ENCODE assay signal across 17 cellular contexts in the genomic region with DNA sequence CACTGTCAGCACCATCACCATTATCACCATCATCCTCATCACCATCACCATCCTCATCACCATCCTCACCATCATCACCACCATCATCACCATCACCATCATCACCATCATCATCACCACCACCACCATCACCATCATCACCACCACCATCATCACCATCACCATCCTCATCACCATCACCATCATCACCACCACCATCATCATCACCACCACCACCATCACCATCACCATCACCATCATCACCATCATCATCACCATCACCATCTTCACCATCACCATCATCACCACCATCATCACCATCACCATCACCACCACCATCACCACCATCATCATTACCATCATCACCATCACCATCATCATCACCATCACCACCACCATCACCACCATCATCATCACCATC. TPM values are rescaled to one million over a fixed set of nuclear protein-coding genes. Genes with fewer than 3 reads are reported as not detected.
DNase-seq lines count a peak whose midpoint lies in the region; ATAC-seq, FAIRE-seq and TF ChIP-seq lines count a peak whose summit lies in the region.
"Not testable (repeated sequence)": the region's sequence is repeated elsewhere in the genome, so short reads cannot be mapped to it uniquely, and the experiment has no call there.
"Had no signal": no experiment of that assay in that cellular context is flagged by ENCODE, and none has a peak within 500 bp of the region (broad histone marks: within the 10 kb centered on the region; RNA-seq: fewer than 3 reads in every experiment).

No MANE protein-coding gene starts in this region.

- H2BK5ac ChIP-seq in trophoblast cell (ENCODE audit: low read depth, low read length, poor library complexity): not testable (repeated sequence)

- H3K4me1 ChIP-seq in HEK293 (ENCODE audit: control insufficient read depth, insufficient read depth, low read length): not testable (repeated sequence)
- peaks cover 11 to 19% of the 10 kb centered on the region in 2 experiments for H3K4me1 ChIP-seq in trophoblast cell (ENCODE audit: control insufficient read depth in 1 of 2, insufficient read depth in 2 of 2, low read length in 2 of 2)

- not testable (repeated sequence) for H3K23ac ChIP-seq in trophoblast cell (ENCODE audit: low read length)

- H4K12ac ChIP-seq in trophoblast cell (ENCODE audit: low read depth, low read length): not testable (repeated sequence)

- H3K27ac ChIP-seq in HEK293 (ENCODE audit: extremely low read depth, low read depth, low read length); trophoblast cell (ENCODE audit: low read depth, low read length): not testable (repeated sequence)

- H3K36me3 Mint-ChIP-seq in activated CD4-positive, alpha-beta T cell treated with anti-CD3 and anti-CD28 coated beads, Interleukin-2, amount 10 ng/mL, durations not matched to agents 7 days and 5 days (ENCODE audit: low read depth); central memory CD8-positive, alpha-beta T cell (ENCODE audit: insufficient read depth): not testable (repeated sequence)
- H3K36me3 Mint-ChIP-seq in glutamatergic neuron (ENCODE audit: unreplicated experiment): peaks cover 11% of the 10 kb centered on the region
- peaks cover 13% of the 10 kb centered on the region for H3K36me3 Mint-ChIP-seq in natural killer cell treated with Interleukin-12 subunit alpha and Interleukin-12 subunit beta and Interleukin-15 and Interleukin-18, amount 100 ng/mL, for 72 hours

- peaks cover 15% of the 10 kb centered on the region for H3K79me1 ChIP-seq in trophoblast cell (ENCODE audit: low read length)

- H2BK12ac ChIP-seq in trophoblast cell (ENCODE audit: low read length): not testable (repeated sequence)

- peaks cover 27% of the 10 kb centered on the region for H3K27me3 Mint-ChIP-seq in activated CD4-positive, alpha-beta T cell treated with anti-CD3 and anti-CD28 coated beads, Interleukin-2, amount 10 ng/mL, durations not matched to agents 7 days and 5 days
- peaks cover 29% of the 10 kb centered on the region for H3K27me3 Mint-ChIP-seq in central memory CD8-positive, alpha-beta T cell
- peaks cover 11% of the 10 kb centered on the region for H3K27me3 Mint-ChIP-seq in glutamatergic neuron (ENCODE audit: unreplicated experiment)
- H3K27me3 Mint-ChIP-seq in natural killer cell treated with Interleukin-12 subunit alpha and Interleukin-12 subunit beta and Interleukin-15 and Interleukin-18, amount 100 ng/mL, for 72 hours: peaks cover 41 to 47% of the 10 kb centered on the region in 2 donors

- H3K79me2 ChIP-seq in trophoblast cell (ENCODE audit: control insufficient read depth, insufficient read depth, low read length, poor library complexity): not testable (repeated sequence)

- not testable (repeated sequence) for H2BK120ac ChIP-seq in trophoblast cell (ENCODE audit: insufficient read depth, low read length, poor library complexity)

- peak overlapping the region; percentile 55 for H3K27ac Mint-ChIP-seq in activated CD4-positive, alpha-beta T cell treated with anti-CD3 and anti-CD28 coated beads, Interleukin-2, amount 10 ng/mL, durations not matched to agents 7 days and 5 days
- peak overlapping the region; percentile 23 for H3K27ac Mint-ChIP-seq in central memory CD8-positive, alpha-beta T cell (ENCODE audit: low read depth)
- not testable (repeated sequence) for H3K27ac Mint-ChIP-seq in glutamatergic neuron (ENCODE audit: unreplicated experiment); natural killer cell treated with Interleukin-12 subunit alpha and Interleukin-12 subunit beta and Interleukin-15 and Interleukin-18, amount 100 ng/mL, for 72 hours

- H3K4me3 Mint-ChIP-seq in activated CD4-positive, alpha-beta T cell treated with anti-CD3 and anti-CD28 coated beads, Interleukin-2, amount 10 ng/mL, durations not matched to agents 7 days and 5 days; central memory CD8-positive, alpha-beta T cell: not testable (repeated sequence)
- H3K4me3 Mint-ChIP-seq in glutamatergic neuron (ENCODE audit: unreplicated experiment): peak overlapping the region; percentile 34
- H3K4me3 Mint-ChIP-seq in natural killer cell treated with Interleukin-12 subunit alpha and Interleukin-12 subunit beta and Interleukin-15 and Interleukin-18, amount 100 ng/mL, for 72 hours: peak overlapping the region; percentile 5

- not testable (repeated sequence) for H3K9me3 ChIP-seq in HEK293 (ENCODE audit: control insufficient read depth, insufficient read depth, low read depth, low read length)
- H3K9me3 ChIP-seq in trophoblast cell (ENCODE audit: insufficient read depth, low read depth, low read length): peaks cover 12% of the 10 kb centered on the region

- not testable (repeated sequence) for H3K9ac ChIP-seq in trophoblast cell (ENCODE audit: low read length)

- H3K36me3 ChIP-seq in HEK293 (ENCODE audit: control insufficient read depth in 2 of 2, insufficient read depth in 1 of 2, low read length in 2 of 2); trophoblast cell (ENCODE audit: control insufficient read depth in 1 of 2, insufficient read depth in 2 of 2, low read length in 2 of 2): not testable (repeated sequence)

- H3K9me3 Mint-ChIP-seq in activated CD4-positive, alpha-beta T cell treated with anti-CD3 and anti-CD28 coated beads, Interleukin-2, amount 10 ng/mL, durations not matched to agents 7 days and 5 days; glutamatergic neuron (ENCODE audit: unreplicated experiment); natural killer cell treated with Interleukin-12 subunit alpha and Interleukin-12 subunit beta and Interleukin-15 and Interleukin-18, amount 100 ng/mL, for 72 hours: not testable (repeated sequence)
- H3K9me3 Mint-ChIP-seq in central memory CD8-positive, alpha-beta T cell: peaks cover 11% of the 10 kb centered on the region

- H3K4ac ChIP-seq in trophoblast cell (ENCODE audit: low read depth, low read length): not testable (repeated sequence)

- not testable (repeated sequence) for H3K14ac ChIP-seq in trophoblast cell (ENCODE audit: low read length)

- not testable (repeated sequence) for H3K4me1 Mint-ChIP-seq in activated CD4-positive, alpha-beta T cell treated with anti-CD3 and anti-CD28 coated beads, Interleukin-2, amount 10 ng/mL, durations not matched to agents 7 days and 5 days; central memory CD8-positive, alpha-beta T cell; glutamatergic neuron (ENCODE audit: low read depth, unreplicated experiment)
- H3K4me1 Mint-ChIP-seq in natural killer cell treated with Interleukin-12 subunit alpha and Interleukin-12 subunit beta and Interleukin-15 and Interleukin-18, amount 100 ng/mL, for 72 hours (ENCODE audit: low read depth in 2 of 2): peaks cover 5 to 11% of the 10 kb centered on the region in 2 donors

- H4K91ac ChIP-seq in trophoblast cell (ENCODE audit: low read depth, low read length): not testable (repeated sequence)

- not testable (repeated sequence) for H3K4me3 ChIP-seq in HEK293 (ENCODE audit: low read depth, low read length)
- H3K4me3 ChIP-seq in trophoblast cell (ENCODE audit: low read depth, low read length): peak overlapping the region; percentile 18

- TF ChIP-seq CTCF in D721Med (IDR thresholded peaks at IDR 0.05; ENCODE audit: insufficient read depth, missing control alignments); HEK293 (tag by site-specific recombination; IDR thresholded peaks at IDR 0.05); glutamatergic neuron (IDR thresholded peaks at IDR 0.05; ENCODE audit: partially characterized antibody, unreplicated experiment): not testable (repeated sequence)

- CTCF ChIA-PET in HEK293 (lab: Yijun Ruan, JAX); activated CD4-positive, alpha-beta T cell treated with anti-CD3 and anti-CD28 coated beads, Interleukin-2, amount 10 ng/mL, durations not matched to agents 7 days and 5 days (lab: Charles Lee): not testable (repeated sequence)

- POLR2A ChIA-PET in HEK293 (lab: Yijun Ruan, JAX); activated CD4-positive, alpha-beta T cell treated with anti-CD3 and anti-CD28 coated beads, Interleukin-2, amount 10 ng/mL, durations not matched to agents 7 days and 5 days (lab: Charles Lee): not testable (repeated sequence)

- H2AFZ ChIP-seq in trophoblast cell (ENCODE audit: insufficient read depth, low read length, poor library complexity): not testable (repeated sequence)

- DNase-seq in D721Med (ENCODE audit: insufficient read length, low spot score); activated CD4-positive, alpha-beta T cell treated with anti-CD3 and anti-CD28 coated beads, Interleukin-2, amount 10 ng/mL, durations not matched to agents 7 days and 5 days; central memory CD8-positive, alpha-beta T cell (ENCODE audit: low spot score in 2 of 2); glutamatergic neuron; natural killer cell treated with Interleukin-12 subunit alpha and Interleukin-12 subunit beta and Interleukin-15 and Interleukin-18, amount 100 ng/mL, for 72 hours (ENCODE audit: low spot score); trophoblast cell: not testable (repeated sequence)

- not testable (repeated sequence) for ATAC-seq in central memory CD8-positive, alpha-beta T cell (replicated peaks; ENCODE audit: extremely low read depth, poor library complexity, severe bottlenecking); natural killer cell treated with Interleukin-12 subunit alpha and Interleukin-12 subunit beta and Interleukin-15 and Interleukin-18, amount 100 ng/mL, for 72 hours

- FAIRE-seq in D721Med (lab: Jason Lieb, UNC): peak; percentile 61

- H3K4me2 ChIP-seq in trophoblast cell (ENCODE audit: low read length): not testable (repeated sequence)

- H3K27me3 ChIP-seq in trophoblast cell (ENCODE audit: insufficient read depth, low read length): not testable (repeated sequence)

- not testable (repeated sequence) for H3K18ac ChIP-seq in trophoblast cell (ENCODE audit: low read length)

- not testable (repeated sequence) for H4K8ac ChIP-seq in trophoblast cell (ENCODE audit: low read depth, low read length)

- H2AK5ac ChIP-seq in trophoblast cell (ENCODE audit: low read length): not testable (repeated sequence)

RNA-seq across cellular contexts. Expression of gene SPATA3, which starts 9.0 kb away (rescaled TPM):
- under 1 TPM in 1 of 2 experiments, not detected in 1; 0.71 TPM for total RNA-seq in activated CD4-positive, alpha-beta T cell treated with anti-CD3 and anti-CD28 coated beads, Interleukin-2, amount 10 ng/mL, durations not matched to agents 7 days and 5 days
- total RNA-seq in glutamatergic neuron (ENCODE audit: unreplicated experiment): not detected
- total RNA-seq in natural killer cell treated with Interleukin-12 subunit alpha and Interleukin-12 subunit beta and Interleukin-15 and Interleukin-18, amount 100 ng/mL, for 72 hours: under 1 TPM in 1 of 2 donors, not detected in 1; 0.50 TPM
- polyA plus RNA-seq in trophoblast cell (2013): 0.31 and 0.37 TPM in 2 replicates
- total RNA-seq: A172; A673; CD4-positive, alpha-beta memory T cell; Daoy; G401; GM23248; H4; H9; HFFc6 had no signal
- polyA plus RNA-seq: BJ; CD4-positive, alpha-beta memory T cell; GM23248 had no signal

RNA-seq across cellular contexts. Expression of gene C2orf72, which starts 32.4 kb away (rescaled TPM):
- total RNA-seq in activated CD4-positive, alpha-beta T cell treated with anti-CD3 and anti-CD28 coated beads, Interleukin-2, amount 10 ng/mL, durations not matched to agents 7 days and 5 days: under 1 TPM in 1 of 2 experiments, not detected in 1; 0.15 TPM
- total RNA-seq in glutamatergic neuron (ENCODE audit: unreplicated experiment): 0.42 TPM
- total RNA-seq in natural killer cell treated with Interleukin-12 subunit alpha and Interleukin-12 subunit beta and Interleukin-15 and Interleukin-18, amount 100 ng/mL, for 72 hours: 1 to 10 TPM in 1 of 2 donors, under 1 TPM in 1; 0.36 to 2.2 TPM
- 64.8 and 69.7 TPM in 2 replicates for polyA plus RNA-seq in trophoblast cell (2013)
- total RNA-seq: A673; CD4-positive, alpha-beta memory T cell; HFFc6 had no signal
- polyA plus RNA-seq: CD4-positive, alpha-beta memory T cell; GM23248 had no signal

RNA-seq across cellular contexts. Expression of gene PSMD1, which starts 51.7 kb away (rescaled TPM):
- 100 to 1,000 TPM in 1 of 2 experiments, 10 to 100 TPM in 1; 80.5 to 101 TPM for total RNA-seq in activated CD4-positive, alpha-beta T cell treated with anti-CD3 and anti-CD28 coated beads, Interleukin-2, amount 10 ng/mL, durations not matched to agents 7 days and 5 days
- 126 TPM for total RNA-seq in glutamatergic neuron (ENCODE audit: unreplicated experiment)
- total RNA-seq in natural killer cell treated with Interleukin-12 subunit alpha and Interleukin-12 subunit beta and Interleukin-15 and Interleukin-18, amount 100 ng/mL, for 72 hours: 100 to 1,000 TPM; 151 to 153 TPM
- polyA plus RNA-seq in trophoblast cell (2013): 148 and 153 TPM in 2 replicates
